In the genomic region with DNA sequence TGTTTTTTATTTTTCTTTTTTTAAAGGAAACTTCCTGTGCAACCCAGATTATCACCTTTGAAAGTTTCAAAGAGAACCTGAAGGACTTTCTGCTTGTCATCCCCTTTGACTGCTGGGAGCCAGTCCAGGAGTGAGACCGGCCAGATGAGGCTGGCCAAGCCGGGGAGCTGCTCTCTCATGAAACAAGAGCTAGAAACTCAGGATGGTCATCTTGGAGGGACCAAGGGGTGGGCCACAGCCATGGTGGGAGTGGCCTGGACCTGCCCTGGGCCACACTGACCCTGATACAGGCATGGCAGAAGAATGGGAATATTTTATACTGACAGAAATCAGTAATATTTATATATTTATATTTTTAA, we compare ENCODE assay signal across 26 cellular contexts. TPM values are rescaled to one million over a fixed set of nuclear protein-coding genes. Genes with fewer than 3 reads are reported as not detected.
DNase-seq lines count a peak whose midpoint lies in the region; ATAC-seq and TF ChIP-seq lines count a peak whose summit lies in the region.
"Had no signal": no experiment of that assay in that cellular context is flagged by ENCODE, and none has a peak within 500 bp of the region (broad histone marks: within the 10 kb centered on the region; RNA-seq: fewer than 3 reads in every experiment).

No MANE protein-coding gene starts in this region.

- POLR2A ChIA-PET in PC-9 (lab: Charles Lee; ENCODE audit: unreplicated experiment), result no interaction called here
- POLR2A ChIA-PET in activated naive CD8-positive, alpha-beta T cell treated with anti-CD3 and anti-CD28 coated beads, Interleukin-2, amount 10 ng/mL, durations not matched to agents 7 days and 5 days (lab: Charles Lee), result no interaction called here

- DNase-seq in T-helper 1 cell, result no peak
- no peak for DNase-seq in PC-9
- DNase-seq in activated naive CD8-positive, alpha-beta T cell treated with anti-CD3 and anti-CD28 coated beads, Interleukin-2, amount 10 ng/mL, durations not matched to agents 7 days and 5 days, result no peak
- peak; percentile 43 for DNase-seq in stimulated activated naive CD8-positive, alpha-beta T cell treated with anti-CD3 and anti-CD28 coated beads, Interleukin-15, Interleukin-2, amounts not matched to agents 100 U/mL and 50 U/mL, for 24 hours
- no peak for DNase-seq in NCI-H2107 treated with DMSO at 0.1 percent for 48 hours (lab: John Stamatoyannopoulos, UW; ENCODE audit: unreplicated experiment)
- DNase-seq in cortex of kidney (lab: John Stamatoyannopoulos, UW), result no peak
- no peak for DNase-seq in NCI-H2227 treated with DMSO at 0.1 percent for 48 hours (lab: John Stamatoyannopoulos, UW)
- DNase-seq: activated CD4-positive, alpha-beta T cell treated with anti-CD3 and anti-CD28 coated beads for 1 hour; activated CD8-positive, alpha-beta memory T cell treated with anti-CD3 and anti-CD28 coated beads, Interleukin-2, amount 50 U/mL, for 48 hours; AML-193; cerebellar nuclear complex; DMS79; head of caudate nucleus; HFFc6; left ventricle myocardium inferior; midbrain; NCI-H1048; NCI-H187 treated with DMSO at 0.1 percent for 48 hours; NCI-H748 treated with DMSO at 0.1 percent for 48 hours; SHP77; testis had no signal

- intact Hi-C loops in PC-9 (cut with micrococcal nuclease; ENCODE audit: unreplicated experiment), result loop anchor here (2.0 kb wide), 1 partner anchor 27 kb away; no protein-coding TSS in a partner anchor

- TF ChIP-seq CTCF in PC-9 (conservative IDR thresholded peaks at IDR 0.05), result no peak

- no peaks in the 10 kb centered on the region for H3K9me2 ChIP-seq in PC-9 (ENCODE audit: insufficient read depth)

- peak overlapping the region; percentile 65 for H3K4me3 Mint-ChIP-seq in T-helper 1 cell treated with Interleukin-12 subunit alpha and Interleukin-12 subunit beta and Interleukin-4 antibody, amounts not matched to agents 30 μg/mL and 1 μg/mL, for 36 hours
- H3K4me3 Mint-ChIP-seq in activated naive CD8-positive, alpha-beta T cell treated with anti-CD3 and anti-CD28 coated beads, Interleukin-2, amount 10 ng/mL, durations not matched to agents 7 days and 5 days, result no peak overlapping the region
- H3K4me3 Mint-ChIP-seq: activated naive CD4-positive, alpha-beta T cell treated with anti-CD3 and anti-CD28 coated beads, Interleukin-2, amount 10 ng/mL, durations not matched to agents 7 days and 5 days; HFFc6 had no signal

- H3K36me3 ChIP-seq in PC-9 (ENCODE audit: low read depth), result no peaks in the 10 kb centered on the region
- H3K36me3 ChIP-seq: left ventricle myocardium inferior had no signal

- H4K20me1 ChIP-seq in PC-9 (ENCODE audit: insufficient read depth), result no peaks in the 10 kb centered on the region

- CTCF ChIA-PET in PC-9 (lab: Charles Lee), result no interaction called here

- H3K4me1 ChIP-seq in PC-9 (replicated peaks; ENCODE audit: insufficient read depth), result peaks cover 40% of the 10 kb centered on the region
- H3K4me1 ChIP-seq: left ventricle myocardium inferior, testis had no signal

- no peaks in the 10 kb centered on the region for H3K79me2 ChIP-seq in PC-9 (ENCODE audit: low read depth)

- ATAC-seq in activated naive CD8-positive, alpha-beta T cell treated with anti-CD3 and anti-CD28 coated beads, Interleukin-2, amount 10 ng/mL, durations not matched to agents 7 days and 5 days (ENCODE audit: low read depth), result no peak
- no peak for ATAC-seq in stimulated activated naive CD8-positive, alpha-beta T cell treated with anti-CD3 and anti-CD28 coated beads, Interleukin-15, Interleukin-2, amounts not matched to agents 100 U/mL and 50 U/mL, for 24 hours

- no peaks in the 10 kb centered on the region for H3K9me3 ChIP-seq in PC-9 (ENCODE audit: insufficient read depth, low read depth)
- H3K9me3 ChIP-seq: left ventricle myocardium inferior, testis had no signal

- peak overlapping the region; percentile 77 for H3K27ac Mint-ChIP-seq in T-helper 1 cell treated with Interleukin-12 subunit alpha and Interleukin-12 subunit beta and Interleukin-4 antibody, amounts not matched to agents 30 μg/mL and 1 μg/mL, for 36 hours
- H3K27ac Mint-ChIP-seq in activated naive CD8-positive, alpha-beta T cell treated with anti-CD3 and anti-CD28 coated beads, Interleukin-2, amount 10 ng/mL, durations not matched to agents 7 days and 5 days, result peak overlapping the region; percentile 62
- H3K27ac Mint-ChIP-seq: activated naive CD4-positive, alpha-beta T cell treated with anti-CD3 and anti-CD28 coated beads, Interleukin-2, amount 10 ng/mL, durations not matched to agents 7 days and 5 days; HFFc6 had no signal

- H2AFZ ChIP-seq in PC-9, result no peak overlapping the region

- H3K27ac ChIP-seq in PC-9, result no peak overlapping the region
- H3K27ac ChIP-seq: 22Rv1, left ventricle myocardium inferior, testis had no signal

- peaks cover 7% of the 10 kb centered on the region for H3K36me3 Mint-ChIP-seq in T-helper 1 cell treated with Interleukin-12 subunit alpha and Interleukin-12 subunit beta and Interleukin-4 antibody, amounts not matched to agents 30 μg/mL and 1 μg/mL, for 36 hours (ENCODE audit: low read depth)
- H3K36me3 Mint-ChIP-seq in activated naive CD8-positive, alpha-beta T cell treated with anti-CD3 and anti-CD28 coated beads, Interleukin-2, amount 10 ng/mL, durations not matched to agents 7 days and 5 days, result no peaks in the 10 kb centered on the region
- H3K36me3 Mint-ChIP-seq: activated naive CD4-positive, alpha-beta T cell treated with anti-CD3 and anti-CD28 coated beads, Interleukin-2, amount 10 ng/mL, durations not matched to agents 7 days and 5 days had no signal

- H3K27me3 Mint-ChIP-seq in T-helper 1 cell treated with Interleukin-12 subunit alpha and Interleukin-12 subunit beta and Interleukin-4 antibody, amounts not matched to agents 30 μg/mL and 1 μg/mL, for 36 hours (ENCODE audit: low read depth), result no peaks in the 10 kb centered on the region
- H3K27me3 Mint-ChIP-seq in activated naive CD8-positive, alpha-beta T cell treated with anti-CD3 and anti-CD28 coated beads, Interleukin-2, amount 10 ng/mL, durations not matched to agents 7 days and 5 days, result no peaks in the 10 kb centered on the region

- no peaks in the 10 kb centered on the region for H3K27me3 ChIP-seq in PC-9 (ENCODE audit: insufficient read depth, low read depth)
- H3K27me3 ChIP-seq: testis had no signal

- no peaks in the 10 kb centered on the region for H3K9me3 Mint-ChIP-seq in T-helper 1 cell treated with Interleukin-12 subunit alpha and Interleukin-12 subunit beta and Interleukin-4 antibody, amounts not matched to agents 30 μg/mL and 1 μg/mL, for 36 hours
- H3K9me3 Mint-ChIP-seq in activated naive CD8-positive, alpha-beta T cell treated with anti-CD3 and anti-CD28 coated beads, Interleukin-2, amount 10 ng/mL, durations not matched to agents 7 days and 5 days, result no peaks in the 10 kb centered on the region
- H3K9me3 Mint-ChIP-seq: activated naive CD4-positive, alpha-beta T cell treated with anti-CD3 and anti-CD28 coated beads, Interleukin-2, amount 10 ng/mL, durations not matched to agents 7 days and 5 days; HFFc6 had no signal

- H3K4me2 ChIP-seq in PC-9, result peak overlapping the region; percentile 70; the same call in 1 of the 2 replicates

- H3K4me1 Mint-ChIP-seq in T-helper 1 cell treated with Interleukin-12 subunit alpha and Interleukin-12 subunit beta and Interleukin-4 antibody, amounts not matched to agents 30 μg/mL and 1 μg/mL, for 36 hours (ENCODE audit: low read depth), result peaks cover 54% of the 10 kb centered on the region
- peaks cover 31% of the 10 kb centered on the region for H3K4me1 Mint-ChIP-seq in activated naive CD8-positive, alpha-beta T cell treated with anti-CD3 and anti-CD28 coated beads, Interleukin-2, amount 10 ng/mL, durations not matched to agents 7 days and 5 days

- H3K4me3 ChIP-seq in PC-9, result no peak overlapping the region
- H3K4me3 ChIP-seq: GM12878, left ventricle myocardium inferior, testis had no signal

- no TSS peak for BruUV-seq in PC-9 (replicated peaks; lab: Mats Ljungman, UMichigan)

- H3F3A ChIP-seq in PC-9 (ENCODE audit: insufficient read depth, low read depth), result peaks cover 20% of the 10 kb centered on the region; the same call in 1 of the 2 replicates

RNA-seq across cellular contexts. Expression of gene CSF2, which starts 2.1 kb away (rescaled TPM):
- total RNA-seq in PC-9 (2021), result not detected in 2 replicates
- total RNA-seq in activated naive CD8-positive, alpha-beta T cell treated with anti-CD3 and anti-CD28 coated beads, Interleukin-2, amount 10 ng/mL, durations not matched to agents 7 days and 5 days, result 1 to 10 TPM; 1.1 to 1.4 TPM
- total RNA-seq: left ventricle myocardium inferior, LHCN-M2, testis had no signal

RNA-seq across cellular contexts. Expression of gene IL3, which starts 15.2 kb away (rescaled TPM):
- not detected in 2 replicates for total RNA-seq in PC-9 (2021)
- total RNA-seq in activated naive CD8-positive, alpha-beta T cell treated with anti-CD3 and anti-CD28 coated beads, Interleukin-2, amount 10 ng/mL, durations not matched to agents 7 days and 5 days, result not detected
- total RNA-seq: GM12878, HFFc6, left ventricle myocardium inferior, LHCN-M2 had no signal
